In genomic region chr14:56796259-56796658, GRCh38 we compare ENCODE assay signal across 17 cellular contexts. TPM values are rescaled to one million over a fixed set of nuclear protein-coding genes. Genes with fewer than 3 reads are reported as not detected.
"Had no signal": no experiment of that assay in that cellular context is flagged by ENCODE, and none has a peak within 500 bp of the region (broad histone marks: within the 10 kb centered on the region; RNA-seq: fewer than 3 reads in every experiment).

No MANE protein-coding gene starts in this region.

- H3K27ac Mint-ChIP-seq: activated naive CD4-positive, alpha-beta T cell treated with anti-CD3 and anti-CD28 coated beads, Interleukin-2, amount 10 ng/mL, durations not matched to agents 7 days and 5 days; activated T-helper 17 cell treated with anti-CD3 and anti-CD28 coated beads, Interleukin-2, amount 50 U/mL, for 72 hours; memory B cell; natural killer cell treated with Interleukin-12 subunit alpha and Interleukin-12 subunit beta and Interleukin-15 and Interleukin-18, amount 100 ng/mL, for 72 hours had no signal

- H3K27ac ChIP-seq: ascending aorta, prostate gland, suprapubic skin had no signal

- H3K9me3 ChIP-seq: ascending aorta, prostate gland, suprapubic skin had no signal

- H3K36me3 ChIP-seq: ascending aorta, prostate gland, suprapubic skin had no signal

- H3K4me1 Mint-ChIP-seq: activated T-helper 17 cell treated with anti-CD3 and anti-CD28 coated beads, Interleukin-2, amount 50 U/mL, for 72 hours; memory B cell had no signal

- H3K4me3 ChIP-seq: ascending aorta, prostate gland, suprapubic skin had no signal

- H3K36me3 Mint-ChIP-seq: activated naive CD4-positive, alpha-beta T cell treated with anti-CD3 and anti-CD28 coated beads, Interleukin-2, amount 10 ng/mL, durations not matched to agents 7 days and 5 days; memory B cell; natural killer cell treated with Interleukin-12 subunit alpha and Interleukin-12 subunit beta and Interleukin-15 and Interleukin-18, amount 100 ng/mL, for 72 hours had no signal

- H3K4me3 Mint-ChIP-seq: activated naive CD4-positive, alpha-beta T cell treated with anti-CD3 and anti-CD28 coated beads, Interleukin-2, amount 10 ng/mL, durations not matched to agents 7 days and 5 days; memory B cell; natural killer cell treated with Interleukin-12 subunit alpha and Interleukin-12 subunit beta and Interleukin-15 and Interleukin-18, amount 100 ng/mL, for 72 hours had no signal

- H3K4me1 ChIP-seq: prostate gland had no signal

- ATAC-seq: activated T-helper 17 cell treated with anti-CD3 and anti-CD28 coated beads, Interleukin-2, amount 50 U/mL, for 72 hours; esophagus mucosa; left ventricle myocardium superior; natural killer cell treated with Interleukin-12 subunit alpha and Interleukin-12 subunit beta and Interleukin-15 and Interleukin-18, amount 100 ng/mL, for 72 hours; sciatic nerve; stimulated activated naive CD8-positive, alpha-beta T cell treated with anti-CD3 and anti-CD28 coated beads, Interleukin-15, Interleukin-2, amounts not matched to agents 100 U/mL and 50 U/mL, for 24 hours had no signal

- DNase-seq: activated CD4-positive, alpha-beta T cell treated with anti-CD3 and anti-CD28 coated beads for 1 hour; activated CD4-positive, alpha-beta T cell treated with anti-CD3 and anti-CD28 coated beads, Interleukin-2, amount 50 U/mL, for 4 hours; activated naive CD4-positive, alpha-beta T cell treated with anti-CD3 and anti-CD28 coated beads, Interleukin-2, amount 10 ng/mL, durations not matched to agents 7 days and 5 days; kidney glomerular epithelial cell; left ventricle myocardium superior; stimulated activated naive CD8-positive, alpha-beta T cell treated with anti-CD3 and anti-CD28 coated beads, Interleukin-15, Interleukin-2, amounts not matched to agents 100 U/mL and 50 U/mL, for 24 hours; T1000; trophoblast cell had no signal

- H3K9me3 Mint-ChIP-seq: activated naive CD4-positive, alpha-beta T cell treated with anti-CD3 and anti-CD28 coated beads, Interleukin-2, amount 10 ng/mL, durations not matched to agents 7 days and 5 days; activated T-helper 17 cell treated with anti-CD3 and anti-CD28 coated beads, Interleukin-2, amount 50 U/mL, for 72 hours; memory B cell; natural killer cell treated with Interleukin-12 subunit alpha and Interleukin-12 subunit beta and Interleukin-15 and Interleukin-18, amount 100 ng/mL, for 72 hours had no signal

RNA-seq across cellular contexts. Expression of gene OTX2, which starts 14.0 kb away (rescaled TPM):
- total RNA-seq: activated T-helper 17 cell treated with anti-CD3 and anti-CD28 coated beads, Interleukin-2, amount 50 U/mL, for 72 hours; ascending aorta; esophagus mucosa; left ventricle myocardium superior; natural killer cell treated with Interleukin-12 subunit alpha and Interleukin-12 subunit beta and Interleukin-15 and Interleukin-18, amount 100 ng/mL, for 72 hours; omental fat pad; prostate gland; sciatic nerve; suprapubic skin had no signal
